9 cellular contexts compared by ENCODE assay signal in genomic region chr14:35215110-35215872, GRCh38.
DNase-seq lines count a peak whose midpoint lies in the region; FAIRE-seq lines count a peak whose summit lies in the region.
"Had no signal": no experiment of that assay in that cellular context is flagged by ENCODE, and none has a peak within 500 bp of the region (broad histone marks: within the 10 kb centered on the region; RNA-seq: fewer than 3 reads in every experiment).

No MANE protein-coding gene starts in this region.

- DNase-seq in DMS79 treated with DMSO at 0.1 percent for 48 hours (lab: John Stamatoyannopoulos, UW): peak; percentile 86
- DNase-seq in Kasumi-1 (lab: John Stamatoyannopoulos, UW): peak; percentile 31 to 47
- peak; percentile 24 for DNase-seq in brain pericyte (ENCODE audit: low read depth, low spot score)
- peak; percentile 14 to 74 for DNase-seq in lung microvascular endothelial cell (ENCODE audit: low read depth in 2 of 2)
- DNase-seq in ureter (ENCODE audit: low spot score): no peak
- no peak for DNase-seq in GM19239 (ENCODE audit: insufficient read length, low spot score)
- no peak for DNase-seq in NK-92 (lab: John Stamatoyannopoulos, UW; ENCODE audit: unreplicated experiment)
- no peak for DNase-seq in DMS153 (lab: John Stamatoyannopoulos, UW)
- DNase-seq: natural killer cell had no signal

- FAIRE-seq in GM19239 (lab: Jason Lieb, UNC): no peak

Comparison
In these comparisons a context has a peak if more than half of its experiments do, and no peak if none do; other contexts are left out.
1. DNase-seq: peak in DMS79 treated with DMSO at 0.1 percent for 48 hours (single experiment), Kasumi-1 (2 of 2), brain pericyte (single experiment) and lung microvascular endothelial cell (2 of 2); none in ureter (single experiment), GM19239 (single experiment), NK-92 (single experiment) and DMS153 (single experiment).